Comparison of ENCODE assay signal across 26 cellular contexts in genomic region chr14:38225946-38226345, GRCh38. TPM values are rescaled to one million over a fixed set of nuclear protein-coding genes. Genes with fewer than 3 reads are reported as not detected.
"Had no signal": no experiment of that assay in that cellular context is flagged by ENCODE, and none has a peak within 500 bp of the region (broad histone marks: within the 10 kb centered on the region; RNA-seq: fewer than 3 reads in every experiment).

No MANE protein-coding gene starts in this region.

- DNase-seq: MG63; NCI-H1092; NCI-H1105 treated with DMSO at 0.1 percent for 48 hours; NCI-H1417 treated with DMSO at 0.1 percent for 48 hours; NCI-H146; NCI-H1694 treated with DMSO at 0.1 percent for 48 hours; NCI-H1930; NCI-H2081; NCI-H2107; NCI-H2227 treated with DMSO at 0.1 percent for 48 hours; NCI-H524; NCI-H526 treated with DMSO at 0.1 percent for 48 hours; NCI-H748 treated with DMSO at 0.1 percent for 48 hours; NK-92 treated with Interleukin-12 subunit alpha and Interleukin-12 subunit beta, amount 100 ng/mL, for 24 hours; Right ventricle myocardium superior; RPMI8226; SK-N-SH; SW 1271; T-helper 1 cell; T-helper 17 cell had no signal

- H3K9me3 ChIP-seq: MG63, SK-N-SH had no signal

- H3K9ac ChIP-seq: SK-N-SH had no signal

- FAIRE-seq: K562, RCC 7860 had no signal

- H3K4me3 ChIP-seq: K562, MG63 had no signal

- ATAC-seq: K562, T-helper 17 cell had no signal

- H3K36me3 ChIP-seq: MG63 had no signal

- H3K27me3 ChIP-seq: MG63 had no signal

- H3K4me2 ChIP-seq: SK-N-SH had no signal

RNA-seq across cellular contexts. Expression of gene SSTR1, which starts 18.2 kb away (rescaled TPM):
- total RNA-seq: K562, NCI-H460, SK-MEL-5, T-helper 17 cell had no signal
- polyA plus RNA-seq: IgD-negative memory B cell, K562 had no signal

RNA-seq across cellular contexts. Expression of gene CLEC14A, which starts 29.9 kb away (rescaled TPM):
- total RNA-seq: HT-29, K562, NCI-H460, SK-MEL-5, T-helper 17 cell had no signal
- polyA plus RNA-seq: IgD-negative memory B cell, K562 had no signal
